Comparison of ENCODE assay signal across 8 cellular contexts in genomic region chr1:220803401-220804201, GRCh38. TPM values are rescaled to one million over a fixed set of nuclear protein-coding genes. Genes with fewer than 3 reads are reported as not detected.
DNase-seq lines count a peak whose midpoint lies in the region; ATAC-seq and TF ChIP-seq lines count a peak whose summit lies in the region.

No MANE protein-coding gene starts in this region.

- H3K27ac ChIP-seq in SU-DHL-6 (ENCODE audit: low read depth, low read length) = no peak overlapping the region
- H3K27ac ChIP-seq in foreskin keratinocyte = no peak overlapping the region
- H3K27ac ChIP-seq in parathyroid adenoma = no peak overlapping the region

- H3K4me2 ChIP-seq in SU-DHL-6 (ENCODE audit: low read depth, low read length, poor library complexity, severe bottlenecking) = no peak overlapping the region
- H3K4me2 ChIP-seq in parathyroid adenoma (ENCODE audit: low read length) = no peak overlapping the region

- H3K4me1 ChIP-seq in foreskin keratinocyte (no peaks in the 10 kb centered on the region), parathyroid adenoma (no peaks in the 10 kb centered on the region)

- peak; percentile 58 for TF ChIP-seq CTCF in GM12873 (IDR thresholded peaks at IDR 0.05; ENCODE audit: insufficient read depth, low read depth, low read length, missing control alignments)
- TF ChIP-seq CTCF in SU-DHL-6 (IDR thresholded peaks at IDR 0.05; ENCODE audit: insufficient read depth, low read length, poor library complexity, severe bottlenecking) = peak; percentile 75
- peak; percentile 72 for TF ChIP-seq CTCF in foreskin keratinocyte (conservative IDR thresholded peaks at IDR 0.05)
- peak; percentile 66 for TF ChIP-seq CTCF in parathyroid adenoma (IDR thresholded peaks at IDR 0.05)

- H3K9me3 ChIP-seq in SU-DHL-6 (ENCODE audit: insufficient read depth, low read length) = no peaks in the 10 kb centered on the region
- H3K9me3 ChIP-seq in parathyroid adenoma (ENCODE audit: control insufficient read depth, low read length) = no peaks in the 10 kb centered on the region

- no peak overlapping the region for H3K4me3 ChIP-seq in SU-DHL-6 (ENCODE audit: insufficient read depth, low read length, poor library complexity, severe bottlenecking)
- no peak overlapping the region for H3K4me3 ChIP-seq in parathyroid adenoma (ENCODE audit: low read depth, low read length)

- H3K79me2 ChIP-seq in SU-DHL-6 (ENCODE audit: insufficient read depth, low read length) = no peaks in the 10 kb centered on the region
- no peaks in the 10 kb centered on the region for H3K79me2 ChIP-seq in parathyroid adenoma

- H3K9ac ChIP-seq in SU-DHL-6 (ENCODE audit: low read length) = no peak overlapping the region
- H3K9ac ChIP-seq in parathyroid adenoma = no peak overlapping the region

- peak; percentile 60 for ATAC-seq in foreskin keratinocyte

- no peak overlapping the region for H2AFZ ChIP-seq in SU-DHL-6 (ENCODE audit: low read depth, low read length, severe bottlenecking)
- H2AFZ ChIP-seq in parathyroid adenoma = no peak overlapping the region

- no peaks in the 10 kb centered on the region for H3F3A ChIP-seq in SU-DHL-6 (ENCODE audit: insufficient read depth)

- H4K20me1 ChIP-seq in SU-DHL-6 (ENCODE audit: low read depth, low read length) = no peaks in the 10 kb centered on the region

- H3K27me3 ChIP-seq in SU-DHL-6 (ENCODE audit: low read length) (no peaks in the 10 kb centered on the region), foreskin keratinocyte (no peaks in the 10 kb centered on the region), parathyroid adenoma (ENCODE audit: control insufficient read depth, insufficient read depth, low read length) (no peaks in the 10 kb centered on the region)

- DNase-seq in AG08396 (ENCODE audit: low spot score) (peak; percentile 49), HT1080 (ENCODE audit: low read depth) (peak; percentile 43), foreskin keratinocyte (no peak)
- DNase-seq in activated CD4-positive, CD25-positive, alpha-beta regulatory T cell (lab: John Stamatoyannopoulos, UW) = no peak
- no peak for DNase-seq in stimulated activated CD4-positive, alpha-beta T cell treated with anti-CD3 and anti-CD28 coated beads, Interleukin-4, amount 100 ng/mL, for 4 hours

- H3K9me2 ChIP-seq in SU-DHL-6 (replicated peaks; ENCODE audit: insufficient read depth, low read length) = no peaks in the 10 kb centered on the region

- H3K36me3 ChIP-seq in SU-DHL-6 (ENCODE audit: low read length) = no peaks in the 10 kb centered on the region
- no peaks in the 10 kb centered on the region for H3K36me3 ChIP-seq in parathyroid adenoma (ENCODE audit: control insufficient read depth, insufficient read depth, low read length)

RNA-seq across cellular contexts. Expression of gene MTARC1, which starts 16.9 kb away (rescaled TPM):
- total RNA-seq in HT1080 (2014; rRNA removed; shearing (Covaris generic)) = 0.05 TPM in 1 of 2 replicates, not detected in the other
- not detected in 2 replicates for polyA plus RNA-seq in HT1080 (2015; cell fraction: cytosol; rRNA removed)
- polyA plus RNA-seq in HT1080 (2015; cell fraction: nucleus; rRNA removed) = 0.06 TPM in 1 of 2 replicates, not detected in the other
- total RNA-seq in foreskin keratinocyte = 2.1 and 6.6 TPM in 2 replicates
- 1.9 and 4.2 TPM in 2 replicates for polyA plus RNA-seq in foreskin keratinocyte

RNA-seq across cellular contexts. Expression of gene MTARC2, which starts 55.5 kb away (rescaled TPM):
- total RNA-seq in HT1080 (2014; rRNA removed; shearing (Covaris generic)) = 1.5 and 2.7 TPM in 2 replicates
- polyA plus RNA-seq in HT1080 (2015; cell fraction: cytosol; rRNA removed) = 5.6 and 5.7 TPM in 2 replicates
- 12.0 and 13.1 TPM in 2 replicates for polyA plus RNA-seq in HT1080 (2015; cell fraction: nucleus; rRNA removed)
- total RNA-seq in foreskin keratinocyte = 1.3 and 1.5 TPM in 2 replicates
- 1.8 and 2.1 TPM in 2 replicates for polyA plus RNA-seq in foreskin keratinocyte

Comparison
In these comparisons a context has a peak if more than half of its experiments do, and no peak if none do; other contexts are left out.
1. DNase-seq: peak in AG08396 (single experiment) and HT1080 (single experiment); none in foreskin keratinocyte (0 of 2), activated CD4-positive, CD25-positive, alpha-beta regulatory T cell (0 of 4) and stimulated activated CD4-positive, alpha-beta T cell treated with anti-CD3 and anti-CD28 coated beads, Interleukin-4, amount 100 ng/mL, for 4 hours (0 of 2).
2. Peak in every context shown above with its lines, with median percentiles within 50 percentile points of each other: CTCF ChIP-seq.